8 cellular contexts compared by ENCODE assay signal in genomic region chr10:102646610-102647432, GRCh38. TPM values are rescaled to one million over a fixed set of nuclear protein-coding genes. Genes with fewer than 3 reads are reported as not detected.
DNase-seq lines count a peak whose midpoint lies in the region; ATAC-seq and TF ChIP-seq lines count a peak whose summit lies in the region.

No MANE protein-coding gene starts in this region.

- 12 to 15% (median 12%) methylated on average over 18 of the region's 18 CpGs for WGBS in ovary, 3 donors

- no peaks in the 10 kb centered on the region for H3K9me3 ChIP-seq in ovary

- DNase-seq in NCI-H2227 (lab: John Stamatoyannopoulos, UW; ENCODE audit: unreplicated experiment) (peak; percentile 49), foreskin keratinocyte (no peak), ovary (peak in 3 of 5 donors; percentile 54 to 65 (median 56)), HuH-7.5 (ENCODE audit: low spot score) (no peak)
- peak; percentile 82 for DNase-seq in activated effector memory CD4-positive, alpha-beta T cell treated with anti-CD3 and anti-CD28 coated beads, Interleukin-2, amount 50 U/mL, for 16 hours

- intact Hi-C loops in ovary (cut with DNase I) = loop anchor here in 2 of 4 donors (5.0 to 10.0 kb wide), 2 partner anchors 65 to 68 kb away; partner anchors contain the start of genes ARL3 (in 2 of the 2) and SFXN2 (in 2 of the 2)

- H3K4me3 ChIP-seq in ovary = peak overlapping the region; percentile 69

- no peak for TF ChIP-seq POLR2A in ovary (IDR thresholded peaks at IDR 0.05)

- peaks cover 6% of the 10 kb centered on the region for H3K4me1 ChIP-seq in foreskin keratinocyte
- H3K4me1 ChIP-seq in ovary (ENCODE audit: insufficient read depth) = peaks cover 31% of the 10 kb centered on the region

- H3K27ac ChIP-seq in C4-2B (peak overlapping the region; percentile 97), foreskin keratinocyte (peak overlapping the region; percentile 83), ovary (peak overlapping the region; percentile 91 to 98)

- no peaks in the 10 kb centered on the region for H3K27me3 ChIP-seq in foreskin keratinocyte
- no peaks in the 10 kb centered on the region for H3K27me3 ChIP-seq in ovary

- TF ChIP-seq CTCF in C4-2B (conservative IDR thresholded peaks at IDR 0.05) = no peak
- TF ChIP-seq CTCF in foreskin keratinocyte (conservative IDR thresholded peaks at IDR 0.05) = no peak
- TF ChIP-seq CTCF in ovary (IDR thresholded peaks at IDR 0.05) = peak in 1 of 3 donors; percentile 8

- no peak for TF ChIP-seq EP300 in ovary (IDR thresholded peaks at IDR 0.05)

- ATAC-seq in foreskin keratinocyte (no peak), HG03457 (IDR thresholded peaks at IDR 0.05; ENCODE audit: unreplicated experiment) (no peak), HG02870 (IDR thresholded peaks at IDR 0.05; ENCODE audit: unreplicated experiment) (no peak)

- no peaks in the 10 kb centered on the region for H3K36me3 ChIP-seq in ovary

RNA-seq across cellular contexts. Expression of gene TRIM8, which starts 2.5 kb away (rescaled TPM):
- 57.9 and 65.4 TPM in 2 replicates for total RNA-seq in foreskin keratinocyte
- polyA plus RNA-seq in foreskin keratinocyte = 59.3 and 62.8 TPM in 2 replicates
- 100 to 1,000 TPM in 2 of 7 donors, 10 to 100 TPM in 5; 48.5 to 120 (median 91.7) TPM for total RNA-seq in ovary
- 10 to 100 TPM; 74.7 to 84.3 TPM for polyA plus RNA-seq in ovary

Comparison
In these comparisons a context has a peak if more than half of its experiments do, and no peak if none do; other contexts are left out.
1. DNase-seq: peak in NCI-H2227 (single experiment), activated effector memory CD4-positive, alpha-beta T cell treated with anti-CD3 and anti-CD28 coated beads, Interleukin-2, amount 50 U/mL, for 16 hours (single experiment) and ovary (3 of 5); none in foreskin keratinocyte (0 of 2) and HuH-7.5 (single experiment).
2. Peak in every context shown above with its lines, with median percentiles within 50 percentile points of each other: H3K27ac ChIP-seq.